ENCODE assay signal across 9 cellular contexts in the genomic region with DNA sequence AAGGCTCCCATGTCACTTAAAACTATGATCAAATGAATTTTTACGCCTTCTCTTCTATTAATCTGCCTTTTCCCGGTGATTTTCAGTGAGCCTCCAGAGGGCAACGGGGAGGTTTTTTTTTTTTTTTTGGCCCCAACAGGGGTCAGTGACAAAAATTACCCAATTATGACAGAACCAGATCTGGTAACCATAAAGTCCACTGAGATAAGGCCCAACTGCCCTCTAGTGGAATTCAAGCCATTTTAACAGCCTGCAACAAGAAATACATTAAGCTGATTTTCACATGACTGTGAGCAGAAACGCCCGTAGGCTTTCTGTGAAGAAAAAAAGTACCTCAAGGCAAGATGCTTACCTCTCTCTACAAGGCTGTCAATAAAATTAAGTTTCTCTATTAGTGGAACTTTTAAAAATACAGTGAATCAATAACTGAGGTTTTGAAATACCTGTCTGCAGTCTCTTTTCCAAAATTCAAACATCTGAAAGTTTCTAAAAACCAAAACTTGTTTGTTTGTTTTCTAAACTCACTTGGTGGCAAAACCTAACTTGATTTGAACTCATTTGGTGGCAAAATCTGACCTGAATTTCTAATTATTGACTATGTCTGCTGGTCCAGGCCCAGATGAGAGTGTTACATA. TPM values are rescaled to one million over a fixed set of nuclear protein-coding genes. Genes with fewer than 3 reads are reported as not detected.
A peak's percentile ranks its signal among the peaks of the same experiment; 100 is the strongest.
DNase-seq lines count a peak whose midpoint lies in the region; ATAC-seq and TF ChIP-seq lines count a peak whose summit lies in the region.
"Had no signal": no experiment of that assay in that cellular context is flagged by ENCODE, and none has a peak within 500 bp of the region (broad histone marks: within the 10 kb centered on the region; RNA-seq: fewer than 3 reads in every experiment).

No MANE protein-coding gene starts in this region.

- no peaks in the 10 kb centered on the region for H4K20me1 ChIP-seq in mammary epithelial cell (ENCODE audit: insufficient read depth, low read length)

- intact Hi-C loops in mammary epithelial cell (cut with micrococcal nuclease): loop anchor here (1.0 to 5.0 kb wide), 7 partner anchors 48 to 788 kb away; no protein-coding TSS in a partner anchor
- intact Hi-C loops in lower lobe of right lung (cut with DNase I): no loop called here
- intact Hi-C loops in activated CD4-positive, alpha-beta T cell treated with anti-CD3 and anti-CD28 coated beads for 36 hours (cut with DNase I, micrococcal nuclease): no loop called here

- H3K4me1 Mint-ChIP-seq in activated CD4-positive, alpha-beta T cell treated with anti-CD3 and anti-CD28 coated beads for 36 hours: no peaks in the 10 kb centered on the region

- H3K79me2 ChIP-seq in mammary epithelial cell (ENCODE audit: insufficient read depth, low read length): no peaks in the 10 kb centered on the region

- H3K36me3 Mint-ChIP-seq in activated CD4-positive, alpha-beta T cell treated with anti-CD3 and anti-CD28 coated beads for 36 hours (ENCODE audit: low read depth): no peaks in the 10 kb centered on the region

- H3K27ac ChIP-seq in C4-2B (no peak overlapping the region), mammary epithelial cell (ENCODE audit: insufficient read depth, low read depth, low read length) (peak overlapping the region; percentile 53), lower lobe of right lung (no peak overlapping the region)

- no peak overlapping the region for H3K4me2 ChIP-seq in mammary epithelial cell (ENCODE audit: insufficient read depth, low read depth, low read length)

- in situ Hi-C loops in mammary epithelial cell (cut with MboI; ENCODE audit: low sequenced_read_pairs in 2 of 2): loop anchor here in 1 of 2 donors (25.0 kb wide), 1 partner anchor 268 kb away; no protein-coding TSS in a partner anchor

- dilution Hi-C loops in mammary epithelial cell (cut with HindIII; ENCODE audit: low sequenced_read_pairs): no loop called here

- H3K27me3 ChIP-seq in mammary epithelial cell (ENCODE audit: insufficient read depth, low read length) (no peaks in the 10 kb centered on the region), lower lobe of right lung (ENCODE audit: low read depth) (no peaks in the 10 kb centered on the region)

- no peak overlapping the region for H3K27ac Mint-ChIP-seq in activated CD4-positive, alpha-beta T cell treated with anti-CD3 and anti-CD28 coated beads for 36 hours
- H3K27ac Mint-ChIP-seq: activated CD8-positive, alpha-beta T cell treated with anti-CD3 and anti-CD28 coated beads for 36 hours had no signal

- no TSS peak for BruUV-seq in mammary epithelial cell (replicated peaks; lab: Mats Ljungman, UMichigan)

- WGBS in mammary epithelial cell (ENCODE audit: low coverage, missing lambda C conversion rate): 68% methylated on average over 5 of the region's 5 CpGs

- H3K4me1 ChIP-seq in mammary epithelial cell (ENCODE audit: insufficient read depth, low read length): peaks cover 13% of the 10 kb centered on the region
- no peaks in the 10 kb centered on the region for H3K4me1 ChIP-seq in lower lobe of right lung

- no peak overlapping the region for H3K4me3 ChIP-seq in mammary epithelial cell (replicated peaks in 1 of 3; ENCODE audit: insufficient read depth in 1 of 3, low read depth in 2 of 3, low read length in 3 of 3)
- H3K4me3 ChIP-seq in lower lobe of right lung: no peak overlapping the region

- CTCF ChIA-PET in mammary epithelial cell (lab: Charles Lee; ENCODE audit: low non-redundant PET): interaction anchor here (0.6 to 0.7 kb wide), 7 partner anchors 34 to 663 kb away, joined by 3 to 14 read pairs (median 5); no protein-coding TSS in a partner anchor
- CTCF ChIA-PET in activated CD4-positive, alpha-beta T cell treated with anti-CD3 and anti-CD28 coated beads for 36 hours (lab: Charles Lee): interaction anchor here (0.7 kb wide), 1 partner anchor 265 kb away, joined by 3 read pairs; no protein-coding TSS in a partner anchor

- TF ChIP-seq CTCF in C4-2B (conservative IDR thresholded peaks at IDR 0.05): peak; percentile 84
- peak; percentile 53 to 67 for TF ChIP-seq CTCF in mammary epithelial cell (conservative IDR thresholded peaks at IDR 0.05 in 1 of 2, IDR thresholded peaks at IDR 0.05 in 1 of 2; ENCODE audit: extremely low read depth in 1 of 2, insufficient read depth in 1 of 2, low read depth in 1 of 2, low read length in 2 of 2)
- peak; percentile 52 for TF ChIP-seq CTCF in lower lobe of right lung (IDR thresholded peaks at IDR 0.05)

- DNase-seq in LHCN-M2 (ENCODE audit: low read depth) (peak; percentile 83), mammary epithelial cell (peak; percentile 72), lower lobe of right lung (no peak), NCI-H2171 (lab: John Stamatoyannopoulos, UW) (no peak), NCI-H2196 treated with DMSO at 0.1 percent for 48 hours (lab: John Stamatoyannopoulos, UW; ENCODE audit: unreplicated experiment) (no peak), NCI-H510A treated with DMSO at 0.1 percent for 48 hours (lab: John Stamatoyannopoulos, UW) (no peak)
- DNase-seq in activated CD4-positive, alpha-beta T cell treated with anti-CD3 and anti-CD28 coated beads for 36 hours: no peak
- DNase-seq: activated CD8-positive, alpha-beta T cell treated with anti-CD3 and anti-CD28 coated beads for 36 hours had no signal

- H3K27me3 Mint-ChIP-seq in activated CD4-positive, alpha-beta T cell treated with anti-CD3 and anti-CD28 coated beads for 36 hours: peaks cover 6% of the 10 kb centered on the region

- H3K4me3 Mint-ChIP-seq in activated CD4-positive, alpha-beta T cell treated with anti-CD3 and anti-CD28 coated beads for 36 hours: no peak overlapping the region
- H3K4me3 Mint-ChIP-seq: activated CD8-positive, alpha-beta T cell treated with anti-CD3 and anti-CD28 coated beads for 36 hours had no signal

- H3K36me3 ChIP-seq in mammary epithelial cell (ENCODE audit: insufficient read depth, low read length) (no peaks in the 10 kb centered on the region), lower lobe of right lung (no peaks in the 10 kb centered on the region)

- H2AFZ ChIP-seq in mammary epithelial cell (ENCODE audit: low read depth, low read length): peak overlapping the region; percentile 7

- POLR2A ChIA-PET in activated CD4-positive, alpha-beta T cell treated with anti-CD3 and anti-CD28 coated beads for 36 hours (lab: Charles Lee): no interaction called here

- H3K9me3 ChIP-seq in mammary epithelial cell (replicated peaks; ENCODE audit: insufficient read depth, low read length) (no peaks in the 10 kb centered on the region), lower lobe of right lung (no peaks in the 10 kb centered on the region)

- ATAC-seq in lower lobe of right lung: peak in 1 of 2 donors; percentile 57
- ATAC-seq in activated CD4-positive, alpha-beta T cell treated with anti-CD3 and anti-CD28 coated beads for 36 hours: no peak
- ATAC-seq: activated CD8-positive, alpha-beta T cell treated with anti-CD3 and anti-CD28 coated beads for 36 hours had no signal

- no peak overlapping the region for H3K9ac ChIP-seq in mammary epithelial cell (ENCODE audit: insufficient read depth, low read length)

- no peaks in the 10 kb centered on the region for H3K9me3 Mint-ChIP-seq in activated CD4-positive, alpha-beta T cell treated with anti-CD3 and anti-CD28 coated beads for 36 hours (ENCODE audit: low read depth)
- H3K9me3 Mint-ChIP-seq: activated CD8-positive, alpha-beta T cell treated with anti-CD3 and anti-CD28 coated beads for 36 hours had no signal

RNA-seq across cellular contexts. Expression of gene FST, which starts 49.7 kb away (rescaled TPM):
- total RNA-seq in LHCN-M2 (2014; rRNA removed) (4.7 and 8.4 TPM in 2 replicates), mammary epithelial cell (100 to 1,000 TPM; 185 to 488 TPM), lower lobe of right lung (2.1 TPM)
- 16.6 TPM for polyA plus RNA-seq in LHCN-M2 (2012)
- polyA plus RNA-seq in mammary epithelial cell: 324 TPM
- 312 TPM for polyA minus RNA-seq in mammary epithelial cell
- under 1 TPM; 0.43 to 0.54 TPM for total RNA-seq in activated CD4-positive, alpha-beta T cell treated with anti-CD3 and anti-CD28 coated beads for 36 hours

Comparison
In these comparisons a context has a peak if more than half of its experiments do, and no peak if none do; other contexts are left out.
1. DNase-seq: peak in LHCN-M2 (single experiment) and mammary epithelial cell (single experiment); none in lower lobe of right lung (single experiment), NCI-H2171 (single experiment), activated CD4-positive, alpha-beta T cell treated with anti-CD3 and anti-CD28 coated beads for 36 hours (single experiment), NCI-H2196 treated with DMSO at 0.1 percent for 48 hours (single experiment) and NCI-H510A treated with DMSO at 0.1 percent for 48 hours (single experiment).
2. RNA of gene FST, which starts 49.7 kb away (total RNA-seq): 185 to 488 TPM in mammary epithelial cell; 4.7 to 8.4 TPM in LHCN-M2, 2.1 TPM in lower lobe of right lung (single experiment) and 0.43 to 0.54 TPM in activated CD4-positive, alpha-beta T cell treated with anti-CD3 and anti-CD28 coated beads for 36 hours; every median in the first group is over 10 times any median in the second.
3. Peak in every context shown above with its lines, with median percentiles within 50 percentile points of each other: CTCF ChIP-seq.